ENCODE assay signal across 13 cellular contexts in genomic region chr7:55245271-55245723, GRCh38.
DNase-seq lines count a peak whose midpoint lies in the region; ATAC-seq and TF ChIP-seq lines count a peak whose summit lies in the region.
"Had no signal": no experiment of that assay in that cellular context is flagged by ENCODE, and none has a peak within 500 bp of the region (broad histone marks: within the 10 kb centered on the region; RNA-seq: fewer than 3 reads in every experiment).

No MANE protein-coding gene starts in this region.

- no peak overlapping the region for H2AK5ac ChIP-seq in neuronal stem cell (ENCODE audit: low read depth, low read length)

- peak overlapping the region; percentile 53 for H2AFZ ChIP-seq in neuronal stem cell (ENCODE audit: low read length)

- no peak overlapping the region for H3K14ac ChIP-seq in neuronal stem cell (ENCODE audit: low read length)

- H3K23ac ChIP-seq in neuronal stem cell (ENCODE audit: low read depth, low read length, poor library complexity), result no peak overlapping the region

- no peak overlapping the region for H3K4ac ChIP-seq in neuronal stem cell (ENCODE audit: low read length)

- H3K4me2 ChIP-seq in neuronal stem cell (ENCODE audit: insufficient read depth, low read length, poor library complexity, severe bottlenecking), result no peak overlapping the region

- H3K9ac ChIP-seq in neuronal stem cell (ENCODE audit: low read depth, low read length, poor library complexity), result no peak overlapping the region

- H3K4me1 ChIP-seq in neuronal stem cell (ENCODE audit: control insufficient read depth in 2 of 2, insufficient read depth in 1 of 2, low read depth in 1 of 2, low read length in 2 of 2), result no peaks in the 10 kb centered on the region

- DNase-seq in Ammon's horn (ENCODE audit: low spot score) (peak; percentile 62), NCI-H226 (peak; percentile 91), epithelial cell of esophagus (ENCODE audit: low read depth) (peak; percentile 53), neuronal stem cell (ENCODE audit: low spot score) (no peak), NCI-H510A (lab: John Stamatoyannopoulos, UW) (no peak)
- DNase-seq in activated CD4-positive, alpha-beta T cell treated with anti-CD3 and anti-CD28 coated beads for 1 hour, result no peak
- DNase-seq: activated CD4-positive, alpha-beta memory T cell treated with anti-CD3 and anti-CD28 coated beads, Interleukin-2, amount 10 ng/mL, durations not matched to agents 7 days and 5 days; CD4-positive, alpha-beta T cell; NCI-H1694; NK-92 treated with Interleukin-12 subunit alpha and Interleukin-12 subunit beta, amount 100 ng/mL, for 24 hours; stimulated activated CD4-positive, alpha-beta T cell treated with anti-CD3 and anti-CD28 coated beads, Interleukin-4, amount 100 ng/mL, for 24 hours had no signal

- TF ChIP-seq CTCF in epithelial cell of esophagus (IDR thresholded peaks at IDR 0.05; ENCODE audit: insufficient read depth, low read depth, low read length, missing control alignments), result no peak

- no peak overlapping the region for H2BK120ac ChIP-seq in neuronal stem cell (ENCODE audit: low read depth, low read length)

- H3K4me3 ChIP-seq in epithelial cell of esophagus (ENCODE audit: low read length) (no peak overlapping the region), neuronal stem cell (ENCODE audit: low read length in 2 of 2) (no peak overlapping the region)

- no peak overlapping the region for H2BK5ac ChIP-seq in neuronal stem cell (ENCODE audit: low read length)

- ATAC-seq in GM18505 (IDR thresholded peaks at IDR 0.05; ENCODE audit: unreplicated experiment) (no peak), HG03469 (IDR thresholded peaks at IDR 0.05; ENCODE audit: unreplicated experiment) (no peak)

- H4K8ac ChIP-seq in neuronal stem cell (ENCODE audit: low read depth, low read length), result no peak overlapping the region

- no peak overlapping the region for H3K27ac ChIP-seq in neuronal stem cell (replicated peaks; ENCODE audit: low read length)

- H3K27me3 ChIP-seq in neuronal stem cell (ENCODE audit: control insufficient read depth in 3 of 3, insufficient read depth in 3 of 3, low read depth in 1 of 3, low read length in 3 of 3), result peaks cover 0 to 1% (median under 1%) of the 10 kb centered on the region in 3 experiments

- no peak overlapping the region for H4K91ac ChIP-seq in neuronal stem cell (ENCODE audit: low read depth, low read length, poor library complexity)

- TF ChIP-seq POLR2A in GM18505 (IDR thresholded peaks at IDR 0.05; ENCODE audit: borderline replicate concordance, extremely low read depth, insufficient read depth, insufficient read length), result no peak

- no peak overlapping the region for H2BK12ac ChIP-seq in neuronal stem cell (ENCODE audit: low read length)

- peaks cover 3 to 13% of the 10 kb centered on the region in 2 donors for H3K9me3 ChIP-seq in neuronal stem cell (replicated peaks in 1 of 2; ENCODE audit: control insufficient read depth in 2 of 2, insufficient read depth in 1 of 2, low read depth in 1 of 2, low read length in 2 of 2)

- no peak overlapping the region for H3K18ac ChIP-seq in neuronal stem cell (ENCODE audit: low read length)

- no peak overlapping the region for H2BK15ac ChIP-seq in neuronal stem cell (ENCODE audit: low read length)

- no peaks in the 10 kb centered on the region for H3K36me3 ChIP-seq in neuronal stem cell (replicated peaks in 1 of 2; ENCODE audit: control insufficient read depth in 2 of 2, insufficient read depth in 2 of 2, low read length in 2 of 2)

- no CpG with 5 or more reads among the region's 11 CpGs for WGBS in neuronal stem cell (ENCODE audit: extremely low coverage in 2 of 2, insufficient read length in 2 of 2, insufficient replicate concordance in 1 of 2), 2 donors

- H3K79me1 ChIP-seq in neuronal stem cell (ENCODE audit: low read depth, low read length), result no peaks in the 10 kb centered on the region

Comparison
In these comparisons a context has a peak if more than half of its experiments do, and no peak if none do; other contexts are left out.
1. DNase-seq: peak in Ammon's horn (single experiment), NCI-H226 (single experiment) and epithelial cell of esophagus (single experiment); none in neuronal stem cell (single experiment), NCI-H510A (single experiment) and activated CD4-positive, alpha-beta T cell treated with anti-CD3 and anti-CD28 coated beads for 1 hour (single experiment).